8 cellular contexts compared by ENCODE assay signal in the genomic region with DNA sequence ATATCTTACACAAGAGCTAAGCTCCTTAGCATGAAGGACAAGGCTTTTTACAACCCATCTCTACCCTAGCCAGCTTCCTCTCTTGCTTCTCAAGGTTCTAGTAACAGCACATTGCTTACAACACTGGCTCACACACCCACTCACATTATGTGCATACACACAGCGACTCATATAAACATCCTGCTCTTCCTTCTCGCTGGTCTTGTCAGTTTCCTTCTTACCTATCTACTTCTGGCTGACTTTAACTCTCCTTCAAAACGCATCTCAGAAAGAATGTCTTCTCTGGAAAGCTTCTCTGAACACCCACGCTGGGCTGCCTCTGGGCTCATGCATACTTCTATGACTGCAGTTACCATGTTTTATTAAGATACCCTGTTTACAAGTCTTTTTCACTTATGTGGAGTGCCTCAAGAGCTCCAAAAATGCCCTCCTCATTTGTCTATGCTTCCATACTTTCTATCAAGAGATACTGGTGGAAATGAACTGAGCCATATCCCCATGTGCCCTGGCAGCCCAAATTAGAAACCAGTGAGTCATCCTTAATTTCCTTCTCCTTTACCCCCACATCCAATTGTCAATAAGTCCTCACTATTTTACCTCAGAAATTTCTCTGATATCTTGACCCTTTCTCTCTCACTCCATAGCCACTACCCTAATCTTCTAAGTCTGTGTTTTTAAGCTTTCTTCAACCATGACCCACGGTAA.
DNase-seq lines count a peak whose midpoint lies in the region; ATAC-seq lines count a peak whose summit lies in the region.

No MANE protein-coding gene starts in this region.

- peaks cover 11 to 18% (median 12%) of the 10 kb centered on the region in 3 donors for H3K4me1 Mint-ChIP-seq in IgD-negative memory B cell
- peaks cover 57% of the 10 kb centered on the region for H3K4me1 Mint-ChIP-seq in activated naive CD8-positive, alpha-beta T cell treated with anti-CD3 and anti-CD28 coated beads, Interleukin-2, amount 50 U/mL, for 24 hours

- H3K4me3 Mint-ChIP-seq in IgD-negative memory B cell: peak overlapping the region in 1 of 4 donors; percentile 1
- H3K4me3 Mint-ChIP-seq in activated naive CD8-positive, alpha-beta T cell treated with anti-CD3 and anti-CD28 coated beads, Interleukin-2, amount 50 U/mL, for 24 hours: peak overlapping the region; percentile 41

- H3K27me3 Mint-ChIP-seq in IgD-negative memory B cell: peaks cover 2% of the 10 kb centered on the region
- peaks cover 2% of the 10 kb centered on the region for H3K27me3 Mint-ChIP-seq in activated naive CD8-positive, alpha-beta T cell treated with anti-CD3 and anti-CD28 coated beads, Interleukin-2, amount 50 U/mL, for 24 hours

- H3K9me3 Mint-ChIP-seq in IgD-negative memory B cell: no peaks in the 10 kb centered on the region
- H3K9me3 Mint-ChIP-seq in activated naive CD8-positive, alpha-beta T cell treated with anti-CD3 and anti-CD28 coated beads, Interleukin-2, amount 50 U/mL, for 24 hours: no peaks in the 10 kb centered on the region

- peaks cover 2% of the 10 kb centered on the region for H3K36me3 Mint-ChIP-seq in IgD-negative memory B cell
- no peaks in the 10 kb centered on the region for H3K36me3 Mint-ChIP-seq in activated naive CD8-positive, alpha-beta T cell treated with anti-CD3 and anti-CD28 coated beads, Interleukin-2, amount 50 U/mL, for 24 hours (ENCODE audit: low read depth)

- DNase-seq in activated naive CD8-positive, alpha-beta T cell treated with anti-CD3 and anti-CD28 coated beads, Interleukin-2, amount 50 U/mL, for 24 hours: peak; percentile 22
- DNase-seq in stimulated activated CD4-positive, alpha-beta T cell treated with anti-CD3 and anti-CD28 coated beads, Interleukin-12 subunit alpha, Interleukin-12 subunit beta, amount 100 ng/mL, for 48 hours (ENCODE audit: low read depth in 2 of 3, low spot score in 1 of 3): peak in 2 of 3 donors; percentile 13 to 35
- DNase-seq in NCI-H2081 (lab: John Stamatoyannopoulos, UW) (no peak), NCI-H2227 treated with DMSO at 0.1 percent for 48 hours (lab: John Stamatoyannopoulos, UW) (no peak), NCI-H1694 (lab: John Stamatoyannopoulos, UW) (no peak)

- ATAC-seq in GM18519 (IDR thresholded peaks at IDR 0.05; ENCODE audit: low FRiP score, unreplicated experiment): peak; percentile 67
- peak; percentile 92 for ATAC-seq in activated naive CD8-positive, alpha-beta T cell treated with anti-CD3 and anti-CD28 coated beads, Interleukin-2, amount 50 U/mL, for 24 hours
- ATAC-seq in GM18498 (IDR thresholded peaks at IDR 0.05; ENCODE audit: unreplicated experiment): no peak

- peak overlapping the region in 2 of 3 donors; percentile 7 to 73 for H3K27ac Mint-ChIP-seq in IgD-negative memory B cell
- H3K27ac Mint-ChIP-seq in activated naive CD8-positive, alpha-beta T cell treated with anti-CD3 and anti-CD28 coated beads, Interleukin-2, amount 50 U/mL, for 24 hours: peak overlapping the region; percentile 72

Comparison
In these comparisons a context has a peak if more than half of its experiments do, and no peak if none do; other contexts are left out.
1. DNase-seq: peak in activated naive CD8-positive, alpha-beta T cell treated with anti-CD3 and anti-CD28 coated beads, Interleukin-2, amount 50 U/mL, for 24 hours (single experiment) and stimulated activated CD4-positive, alpha-beta T cell treated with anti-CD3 and anti-CD28 coated beads, Interleukin-12 subunit alpha, Interleukin-12 subunit beta, amount 100 ng/mL, for 48 hours (2 of 3); none in NCI-H2081 (0 of 2), NCI-H2227 treated with DMSO at 0.1 percent for 48 hours (single experiment) and NCI-H1694 (single experiment).